ENCODE assay signal across 19 cellular contexts in genomic region chr5:111707624-111708165, GRCh38. TPM values are rescaled to one million over a fixed set of nuclear protein-coding genes. Genes with fewer than 3 reads are reported as not detected.
DNase-seq lines count a peak whose midpoint lies in the region; ATAC-seq, FAIRE-seq and TF ChIP-seq lines count a peak whose summit lies in the region.
"Had no signal": no experiment of that assay in that cellular context is flagged by ENCODE, and none has a peak within 500 bp of the region (broad histone marks: within the 10 kb centered on the region; RNA-seq: fewer than 3 reads in every experiment).

No MANE protein-coding gene starts in this region.

- peak; percentile 15 for DNase-seq in Calu3
- DNase-seq in PC-3 = peak; percentile 79
- peak; percentile 38 for DNase-seq in bronchial epithelial cell (ENCODE audit: low read depth)
- DNase-seq in mucosa of descending colon = no peak
- no peak for DNase-seq in RWPE1 (ENCODE audit: low spot score)
- no peak for DNase-seq in stimulated activated naive CD8-positive, alpha-beta T cell treated with anti-CD3 and anti-CD28 coated beads, Interleukin-15, Interleukin-2, amounts not matched to agents 100 U/mL and 50 U/mL, for 24 hours
- no peak for DNase-seq in activated T-cell treated with anti-CD3 and anti-CD28 coated beads, Interleukin-2, amount 50 U/mL, for 48 hours
- DNase-seq in endodermal cell = no peak
- DNase-seq: BE2C; CD4-positive, alpha-beta memory T cell; DMS153; DND-41; GF-D8; GOT3; H9 had no signal

- no peak overlapping the region for H3K27ac Mint-ChIP-seq in Calu3 (ENCODE audit: unreplicated experiment)
- H3K27ac Mint-ChIP-seq in endodermal cell = no peak overlapping the region
- H3K27ac Mint-ChIP-seq: H9 had no signal

- no peaks in the 10 kb centered on the region for H4K20me1 ChIP-seq in PC-3 (ENCODE audit: low read length)

- POLR2A ChIA-PET in PC-3 (lab: Charles Lee; ENCODE audit: unreplicated experiment) = no interaction called here
- POLR2A ChIA-PET in RWPE1 (lab: Yijun Ruan, JAX; ENCODE audit: low non-redundant PET) = no interaction called here

- no peak overlapping the region for H3K4me3 ChIP-seq in PC-3 (ENCODE audit: low read length)
- no peak overlapping the region for H3K4me3 ChIP-seq in bronchial epithelial cell (ENCODE audit: low read depth, low read length)
- H3K4me3 ChIP-seq in mucosa of descending colon = no peak overlapping the region
- H3K4me3 ChIP-seq in endodermal cell (ENCODE audit: low read length) = no peak overlapping the region

- H3K27ac ChIP-seq in PC-3 (ENCODE audit: low read length) (peak overlapping the region; percentile 70), RWPE1 (no peak overlapping the region), endodermal cell (ENCODE audit: low read depth, low read length) (no peak overlapping the region)
- H3K27ac ChIP-seq: C4-2B had no signal

- H3K36me3 ChIP-seq in PC-3 (ENCODE audit: low read depth, low read length) (no peaks in the 10 kb centered on the region), bronchial epithelial cell (ENCODE audit: control insufficient read depth, insufficient read depth, low read length) (no peaks in the 10 kb centered on the region), mucosa of descending colon (ENCODE audit: low read depth) (no peaks in the 10 kb centered on the region), endodermal cell (ENCODE audit: control insufficient read depth, insufficient read depth, low read length) (no peaks in the 10 kb centered on the region)
- H3K36me3 ChIP-seq: BE2C had no signal

- H3K36me3 Mint-ChIP-seq in Calu3 (ENCODE audit: insufficient read depth, unreplicated experiment) (no peaks in the 10 kb centered on the region), endodermal cell (ENCODE audit: low read depth) (no peaks in the 10 kb centered on the region)
- H3K36me3 Mint-ChIP-seq: CD4-positive, alpha-beta memory T cell had no signal

- H3K79me2 ChIP-seq in PC-3 (ENCODE audit: low read length) = no peaks in the 10 kb centered on the region

- H3K4me3 Mint-ChIP-seq in Calu3 (ENCODE audit: low read depth, unreplicated experiment) (no peak overlapping the region), endodermal cell (no peak overlapping the region)
- H3K4me3 Mint-ChIP-seq: CD4-positive, alpha-beta memory T cell; H9 had no signal

- FAIRE-seq in bronchial epithelial cell (lab: Jason Lieb, UNC) = no peak
- FAIRE-seq: A204.1, GM19239, HTR-8/SVneo had no signal

- H3K4me2 ChIP-seq in PC-3 (ENCODE audit: low read length) = peak overlapping the region; percentile 28

- H3K27me3 ChIP-seq in PC-3 (ENCODE audit: low read length) (no peaks in the 10 kb centered on the region), bronchial epithelial cell (ENCODE audit: control insufficient read depth, insufficient read depth, low read length) (no peaks in the 10 kb centered on the region), endodermal cell (ENCODE audit: control insufficient read depth, insufficient read depth, low read length, poor library complexity, severe bottlenecking) (no peaks in the 10 kb centered on the region)
- H3K27me3 ChIP-seq: BE2C had no signal

- 0 out of 2 replicates have a peak overlapping the region, but pooled peaks have one; percentile 14 for H2AFZ ChIP-seq in PC-3 (ENCODE audit: low read length)

- CTCF ChIA-PET in Calu3 (lab: Charles Lee) = no interaction called here
- CTCF ChIA-PET in PC-3 (lab: Charles Lee) = no interaction called here
- CTCF ChIA-PET in RWPE1 (lab: Yijun Ruan, JAX) = no interaction called here

- H3K9ac ChIP-seq in PC-3 (ENCODE audit: low read length) (peak overlapping the region; percentile 8; the same call in 1 of the 2 replicates), endodermal cell (ENCODE audit: extremely low read depth, low read length, poor library complexity, severe bottlenecking) (no peak overlapping the region)

- H3K9me3 ChIP-seq in PC-3 (ENCODE audit: low read length) (no peaks in the 10 kb centered on the region), mucosa of descending colon (peaks cover 3% of the 10 kb centered on the region), endodermal cell (ENCODE audit: control insufficient read depth, low read length) (no peaks in the 10 kb centered on the region)
- H3K9me3 ChIP-seq: BE2C had no signal

- H3K27me3 Mint-ChIP-seq in Calu3 (ENCODE audit: unreplicated experiment) = no peaks in the 10 kb centered on the region
- H3K27me3 Mint-ChIP-seq in endodermal cell (ENCODE audit: insufficient read depth) = peaks cover 2% of the 10 kb centered on the region

- no peaks in the 10 kb centered on the region for H3F3A ChIP-seq in PC-3 (ENCODE audit: low read length, unreplicated experiment)

- 84 to 86% methylated on average over 1 of the region's 1 CpG for WGBS in endodermal cell (ENCODE audit: insufficient coverage in 1 of 2, insufficient read length in 1 of 2), 2 experiments

- intact Hi-C loops in Calu3 (cut with micrococcal nuclease; ENCODE audit: unreplicated experiment) (no loop called here), PC-3 (cut with micrococcal nuclease) (no loop called here), mucosa of descending colon (cut with DNase I, micrococcal nuclease) (no loop called here)

- peaks cover 22% of the 10 kb centered on the region for H3K4me1 ChIP-seq in PC-3 (ENCODE audit: insufficient read depth, low read length)
- H3K4me1 ChIP-seq in mucosa of descending colon (ENCODE audit: low read depth) = no peaks in the 10 kb centered on the region
- peaks cover 2% of the 10 kb centered on the region for H3K4me1 ChIP-seq in endodermal cell (ENCODE audit: control insufficient read depth, insufficient read depth, low read length)
- H3K4me1 ChIP-seq: BE2C had no signal

- H3K9me2 ChIP-seq in PC-3 (replicated peaks; ENCODE audit: low read length) = no peaks in the 10 kb centered on the region

- H3K9me3 Mint-ChIP-seq in Calu3 (ENCODE audit: low read depth, unreplicated experiment) = no peaks in the 10 kb centered on the region
- peaks cover 12% of the 10 kb centered on the region for H3K9me3 Mint-ChIP-seq in endodermal cell

- H3K4me1 Mint-ChIP-seq in Calu3 (ENCODE audit: low read depth, unreplicated experiment) = peaks cover 18% of the 10 kb centered on the region
- peaks cover 31% of the 10 kb centered on the region for H3K4me1 Mint-ChIP-seq in endodermal cell

- no peak for TF ChIP-seq CTCF in Calu3 (IDR thresholded peaks at IDR 0.05; ENCODE audit: unreplicated experiment)
- no peak for TF ChIP-seq CTCF in PC-3 (conservative IDR thresholded peaks at IDR 0.05; ENCODE audit: low read depth, low read length)
- no peak for TF ChIP-seq CTCF in bronchial epithelial cell (IDR thresholded peaks at IDR 0.05; ENCODE audit: insufficient read depth, low read length, severe bottlenecking)
- no peak for TF ChIP-seq CTCF in mucosa of descending colon (IDR thresholded peaks at IDR 0.05)
- TF ChIP-seq CTCF in RWPE1 (conservative IDR thresholded peaks at IDR 0.05; ENCODE audit: low read depth) = no peak
- TF ChIP-seq CTCF in endodermal cell (conservative IDR thresholded peaks at IDR 0.05) = no peak

- no TSS peak for BruUV-seq in Calu3 (replicated peaks; lab: Mats Ljungman, UMichigan)
- BruUV-seq in PC-3 (replicated peaks; lab: Mats Ljungman, UMichigan) = no TSS peak

- ATAC-seq in PC-3 (peak; percentile 86), mucosa of descending colon (peak; percentile 35)
- no peak for ATAC-seq in stimulated activated naive CD8-positive, alpha-beta T cell treated with anti-CD3 and anti-CD28 coated beads, Interleukin-15, Interleukin-2, amounts not matched to agents 100 U/mL and 50 U/mL, for 24 hours

RNA-seq across cellular contexts. Expression of gene NREP, which starts 49.3 kb away (rescaled TPM):
- total RNA-seq in Calu3 (2022) = 19.4 and 24.6 TPM in 2 replicates
- total RNA-seq in PC-3 (2014; rRNA removed) = 22.6 and 27.5 TPM in 2 replicates
- total RNA-seq in bronchial epithelial cell = 2.3 and 5.0 TPM in 2 replicates
- 10 to 100 TPM; 16.8 to 24.0 (median 18.1) TPM for total RNA-seq in mucosa of descending colon
- 100 to 1,000 TPM; 212 to 238 TPM for total RNA-seq in endodermal cell
- polyA plus RNA-seq in endodermal cell (2013, experiment 1 of 2) = 529 TPM
- polyA plus RNA-seq in endodermal cell (2013, experiment 2 of 2) = 488 TPM

Comparison
In these comparisons a context has a peak if more than half of its experiments do, and no peak if none do; other contexts are left out.
1. DNase-seq: peak in Calu3 (single experiment), PC-3 (single experiment) and bronchial epithelial cell (single experiment); none in mucosa of descending colon (0 of 3), RWPE1 (single experiment), stimulated activated naive CD8-positive, alpha-beta T cell treated with anti-CD3 and anti-CD28 coated beads, Interleukin-15, Interleukin-2, amounts not matched to agents 100 U/mL and 50 U/mL, for 24 hours (single experiment), activated T-cell treated with anti-CD3 and anti-CD28 coated beads, Interleukin-2, amount 50 U/mL, for 48 hours (0 of 2) and endodermal cell (single experiment).